In genomic region chr6:145787688-145788087, GRCh38 we compare ENCODE assay signal across 1 cellular context.
A peak's percentile ranks its signal among the peaks of the same experiment; 100 is the strongest.
TF ChIP-seq lines count a peak whose summit lies in the region.

No MANE protein-coding gene starts in this region.

TF ChIP-seq in K562, 482 proteins besides CTCF, POLR2A, EP300 and RAD21 (continued from another document and continues in another):
- TF ChIP-seq GABPB1 (CRISPR knock-in tag; IDR thresholded peaks at IDR 0.05): no peak
- no peak for TF ChIP-seq FOXA1 (IDR thresholded peaks at IDR 0.05; ENCODE audit: borderline replicate concordance)
- TF ChIP-seq HIVEP1 (CRISPR knock-in tag; IDR thresholded peaks at IDR 0.05): no peak
- no peak for TF ChIP-seq CGGBP1 (CRISPR knock-in tag; IDR thresholded peaks at IDR 0.05)
- TF ChIP-seq IRF9 (tag; IDR thresholded peaks at IDR 0.05): no peak
- TF ChIP-seq BDP1 (IDR thresholded peaks at IDR 0.05; ENCODE audit: insufficient read depth, insufficient read length): no peak
- TF ChIP-seq ZSCAN29 (IDR thresholded peaks at IDR 0.05): no peak
- TF ChIP-seq JUN (IDR thresholded peaks at IDR 0.05; ENCODE audit: borderline replicate concordance, low read depth, low read length): no peak
- no peak for TF ChIP-seq JUN (CRISPR knock-in tag; IDR thresholded peaks at IDR 0.05; ENCODE audit: borderline replicate concordance)
- TF ChIP-seq POLR3A (IDR thresholded peaks at IDR 0.05; ENCODE audit: borderline replicate concordance, extremely low read depth, insufficient read depth, insufficient read length): no peak
- peak in 1 of 2 experiments; percentile 43; a peak in 1 of 4 replicates for TF ChIP-seq RCOR1 (IDR thresholded peaks at IDR 0.05; ENCODE audit: borderline replicate concordance in 1 of 2, low read depth in 2 of 2, low read length in 2 of 2)
- no peak for TF ChIP-seq SPI1 (IDR thresholded peaks at IDR 0.05; ENCODE audit: borderline replicate concordance, low read depth, low read length)
- no peak; the same call in 1 of the 2 replicates for TF ChIP-seq NCOA1 (IDR thresholded peaks at IDR 0.05; ENCODE audit: low read depth)
- peak; percentile 44; the same call in 1 of the 2 replicates for TF ChIP-seq MAFG (tag; conservative IDR thresholded peaks at IDR 0.05)
- no peak for TF ChIP-seq FIP1L1 (IDR thresholded peaks at IDR 0.05; ENCODE audit: low read depth, low read length, poor library complexity, severe bottlenecking)
- no peak for TF ChIP-seq SMARCB1 (IDR thresholded peaks at IDR 0.05; ENCODE audit: insufficient read length, low read depth)
- TF ChIP-seq ZEB2 (IDR thresholded peaks at IDR 0.05): peak; percentile 32; the same call in 1 of the 2 replicates
- TF ChIP-seq PREB (CRISPR knock-in tag; IDR thresholded peaks at IDR 0.05): no peak
- TF ChIP-seq PATZ1 (CRISPR knock-in tag; IDR thresholded peaks at IDR 0.05; ENCODE audit: borderline replicate concordance): no peak
- TF ChIP-seq KDM1A (IDR thresholded peaks at IDR 0.05): peak in 1 of 2 experiments; percentile 41; a peak in 1 of 4 replicates
- no peak for TF ChIP-seq ZNF354B (CRISPR knock-in tag; IDR thresholded peaks at IDR 0.05)
- TF ChIP-seq ARID2 (IDR thresholded peaks at IDR 0.05): no peak
- TF ChIP-seq POLR3G (IDR thresholded peaks at IDR 0.05; ENCODE audit: extremely low read depth, insufficient read length, insufficient replicate concordance): no peak
- TF ChIP-seq SRSF1 (IDR thresholded peaks at IDR 0.05; ENCODE audit: low read depth, low read length): no peak
- no peak for TF ChIP-seq ZNF133 (CRISPR knock-in tag; IDR thresholded peaks at IDR 0.05)
- no peak for TF ChIP-seq ZBTB8A (IDR thresholded peaks at IDR 0.05; ENCODE audit: partially characterized antibody)
- TF ChIP-seq HDAC3 (IDR thresholded peaks at IDR 0.05; ENCODE audit: borderline replicate concordance, partially characterized antibody): peak; percentile 65
- TF ChIP-seq KLF16 (IDR thresholded peaks at IDR 0.05): peak; percentile 83
- TF ChIP-seq CTBP1 (IDR thresholded peaks at IDR 0.05; ENCODE audit: borderline replicate concordance): no peak
- no peak for TF ChIP-seq ZNF586 (CRISPR knock-in tag; conservative IDR thresholded peaks at IDR 0.05)
- TF ChIP-seq GTF2A2 (tag; IDR thresholded peaks at IDR 0.05): no peak
- 0 out of 2 replicates have a peak, but pooled peaks have one; percentile 12 for TF ChIP-seq ZBTB2 (IDR thresholded peaks at IDR 0.05)
- no peak for TF ChIP-seq HNRNPL (IDR thresholded peaks at IDR 0.05; ENCODE audit: low read depth, low read length)
- TF ChIP-seq ESRRA (IDR thresholded peaks at IDR 0.05; ENCODE audit: borderline replicate concordance, low read depth): no peak
- TF ChIP-seq BMI1 (IDR thresholded peaks at IDR 0.05; ENCODE audit: low read length): no peak
- TF ChIP-seq ZBTB9 (CRISPR knock-in tag; IDR thresholded peaks at IDR 0.05): no peak
- no peak for TF ChIP-seq STAT6 (CRISPR knock-in tag; IDR thresholded peaks at IDR 0.05)
- no peak for TF ChIP-seq ZNF592 (IDR thresholded peaks at IDR 0.05)
- TF ChIP-seq PML (IDR thresholded peaks at IDR 0.05; ENCODE audit: low read length): peak; percentile 86
- peak; percentile 88 for TF ChIP-seq POLR2AphosphoS5 (IDR thresholded peaks at IDR 0.05; ENCODE audit: control insufficient read depth, insufficient read depth, low read depth, low read length)
- no peak for TF ChIP-seq ZFP30 (CRISPR knock-in tag; IDR thresholded peaks at IDR 0.05; ENCODE audit: borderline replicate concordance)
- no peak for TF ChIP-seq SRSF3 (IDR thresholded peaks at IDR 0.05; ENCODE audit: insufficient read depth, low read length)
- TF ChIP-seq NR4A1 (CRISPR knock-in tag; IDR thresholded peaks at IDR 0.05): no peak
- no peak for TF ChIP-seq NR4A1 (tag; IDR thresholded peaks at IDR 0.05)
- TF ChIP-seq KAT2B (IDR thresholded peaks at IDR 0.05; ENCODE audit: low read depth, low read length): no peak
- TF ChIP-seq ELF1 (tag; IDR thresholded peaks at IDR 0.05): no peak
- TF ChIP-seq HSF4 (CRISPR knock-in tag; IDR thresholded peaks at IDR 0.05; ENCODE audit: borderline replicate concordance): no peak
- no peak for TF ChIP-seq SP1 (CRISPR knock-in tag; IDR thresholded peaks at IDR 0.05)
- TF ChIP-seq RBM14 (IDR thresholded peaks at IDR 0.05; ENCODE audit: borderline replicate concordance, insufficient read depth, low read depth, low read length): no peak
- no peak for TF ChIP-seq ZNF23 (CRISPR knock-in tag; IDR thresholded peaks at IDR 0.05)
- peak; percentile 74 for TF ChIP-seq CXXC5 (CRISPR knock-in tag; IDR thresholded peaks at IDR 0.05)
- TF ChIP-seq MBD2 (IDR thresholded peaks at IDR 0.05; ENCODE audit: borderline replicate concordance, low read depth): no peak; the same call in 1 of the 2 replicates
- 0 out of 4 replicates have a peak, but pooled peaks of 1 of the 2 experiments have one; percentile 28 for TF ChIP-seq ZMIZ1 (IDR thresholded peaks at IDR 0.05; ENCODE audit: low read depth in 2 of 2, low read length in 2 of 2)
- TF ChIP-seq BCOR (IDR thresholded peaks at IDR 0.05): peak; percentile 36; the same call in 1 of the 2 replicates
- TF ChIP-seq PHF20 (IDR thresholded peaks at IDR 0.05; ENCODE audit: partially characterized antibody): no peak
